17 cellular contexts compared by ENCODE assay signal in the genomic region with DNA sequence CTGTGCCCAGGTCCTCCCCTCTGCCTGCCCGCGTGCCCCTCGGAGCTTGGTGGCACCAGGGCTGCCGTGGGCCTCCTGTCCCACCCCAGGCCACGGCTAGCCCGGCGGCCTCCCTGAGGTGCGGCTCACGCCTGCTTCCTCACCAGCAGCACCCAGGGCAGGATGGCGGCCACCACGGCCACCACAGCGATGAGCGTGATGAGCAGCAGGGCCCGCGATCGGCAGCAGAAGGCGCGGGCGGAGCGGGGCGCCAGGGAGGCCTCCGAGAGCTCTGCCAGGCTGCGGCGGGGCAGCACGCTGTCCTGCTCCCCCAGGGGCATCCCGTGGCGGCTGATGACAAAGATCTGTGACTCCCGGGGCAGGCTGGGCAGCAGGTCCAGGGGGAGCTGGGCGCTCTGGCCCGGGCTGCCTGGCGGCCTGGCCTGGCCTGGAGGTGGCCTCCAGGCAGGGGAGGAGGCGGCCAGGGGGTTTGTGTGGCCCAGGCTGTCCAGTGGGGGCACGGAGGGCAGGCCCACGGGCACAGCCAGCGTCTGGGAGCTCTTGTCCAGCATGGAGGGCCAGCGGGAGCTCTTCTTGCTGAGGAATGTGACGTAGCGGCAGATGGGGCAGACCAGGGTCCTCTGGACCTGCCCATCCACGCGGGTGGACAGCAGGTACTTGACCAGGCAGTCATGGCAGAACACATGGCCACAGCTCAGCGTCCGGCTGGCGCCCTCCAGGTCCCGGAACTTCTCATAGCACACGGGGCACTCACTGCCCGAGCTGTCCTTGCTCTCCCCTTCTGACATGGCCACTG. TPM values are rescaled to one million over a fixed set of nuclear protein-coding genes. Genes with fewer than 3 reads are reported as not detected.
A peak's percentile ranks its signal among the peaks of the same experiment; 100 is the strongest.
DNase-seq lines count a peak whose midpoint lies in the region; ATAC-seq and TF ChIP-seq lines count a peak whose summit lies in the region.
"Had no signal": no experiment of that assay in that cellular context is flagged by ENCODE, and none has a peak within 500 bp of the region (broad histone marks: within the 10 kb centered on the region; RNA-seq: fewer than 3 reads in every experiment).

No MANE protein-coding gene starts in this region.

- no peaks in the 10 kb centered on the region for H3K36me3 Mint-ChIP-seq in CD8-positive, alpha-beta memory T cell
- H3K36me3 Mint-ChIP-seq in activated CD8-positive, alpha-beta T cell treated with anti-CD3 and anti-CD28 coated beads, Interleukin-2, amount 10 ng/mL, durations not matched to agents 7 days and 5 days (ENCODE audit: low read depth) = no peaks in the 10 kb centered on the region
- peaks cover 0 to 3% (median 0%) of the 10 kb centered on the region in 5 donors for H3K36me3 Mint-ChIP-seq in naive thymus-derived CD4-positive, alpha-beta T cell
- H3K36me3 Mint-ChIP-seq: naive B cell had no signal

- 82% methylated on average over 40 of the region's 46 CpGs for WGBS in prostate gland

- no peak for TF ChIP-seq POLR2A in prostate gland (IDR thresholded peaks at IDR 0.05)

- H3K9me3 ChIP-seq in CD8-positive, alpha-beta memory T cell (ENCODE audit: low read length) = no peaks in the 10 kb centered on the region
- H3K9me3 ChIP-seq in naive thymus-derived CD4-positive, alpha-beta T cell (ENCODE audit: control insufficient read depth in 2 of 3, low read length in 3 of 3) = no peaks in the 10 kb centered on the region
- H3K9me3 ChIP-seq in left lung (no peaks in the 10 kb centered on the region), prostate gland (no peaks in the 10 kb centered on the region)
- H3K9me3 ChIP-seq: Peyer's patch had no signal

- POLR2A ChIA-PET in CD8-positive, alpha-beta memory T cell (lab: Charles Lee) = interaction anchor here (0.9 kb wide), 1 partner anchor 9 kb away, joined by 3 read pairs; no protein-coding TSS in a partner anchor
- POLR2A ChIA-PET in activated CD8-positive, alpha-beta T cell treated with anti-CD3 and anti-CD28 coated beads, Interleukin-2, amount 10 ng/mL, durations not matched to agents 7 days and 5 days (lab: Charles Lee) = interaction anchor here (1.1 to 2.0 kb wide), 4 partner anchors 9 to 220 kb away, joined by 3 to 7 read pairs (median 4); partner anchors contain the start of genes KRABD2 and NDEL1
- POLR2A ChIA-PET in naive thymus-derived CD4-positive, alpha-beta T cell (lab: Charles Lee) = interaction anchor here (1.1 to 1.4 kb wide), 2 partner anchors 9 to 42 kb away, joined by 4 to 5 read pairs; partner anchors contain the start of gene NDEL1

- no peaks in the 10 kb centered on the region for H3K36me3 ChIP-seq in CD8-positive, alpha-beta memory T cell (ENCODE audit: insufficient read depth, low read length)
- no peaks in the 10 kb centered on the region for H3K36me3 ChIP-seq in naive thymus-derived CD4-positive, alpha-beta T cell (ENCODE audit: control insufficient read depth in 2 of 3, insufficient read depth in 3 of 3, low read length in 3 of 3)
- no peaks in the 10 kb centered on the region for H3K36me3 ChIP-seq in left lung
- no peaks in the 10 kb centered on the region for H3K36me3 ChIP-seq in prostate gland
- H3K36me3 ChIP-seq: Peyer's patch had no signal

- intact Hi-C loops in naive thymus-derived CD4-positive, alpha-beta T cell (cut with micrococcal nuclease) = loop anchor here in 1 of 2 donors (1.0 kb wide), 1 partner anchor 10 kb away; the partner anchor contains the start of gene RPL26
- intact Hi-C loops in left lung (cut with DNase I) = no loop called here
- intact Hi-C loops in prostate gland (cut with DNase I) = no loop called here

- peak; percentile 57 for DNase-seq in DMS53 (lab: John Stamatoyannopoulos, UW)
- DNase-seq in DMS53 treated with DMSO at 0.1 percent for 48 hours (lab: John Stamatoyannopoulos, UW; ENCODE audit: unreplicated experiment) = no peak
- no peak for DNase-seq in CD8-positive, alpha-beta memory T cell
- DNase-seq in activated CD8-positive, alpha-beta T cell treated with anti-CD3 and anti-CD28 coated beads, Interleukin-2, amount 10 ng/mL, durations not matched to agents 7 days and 5 days = no peak
- DNase-seq in naive thymus-derived CD4-positive, alpha-beta T cell = no peak
- no peak for DNase-seq in left lung
- DNase-seq in prostate gland (ENCODE audit: low spot score) = no peak
- DNase-seq: amniotic stem cell, NCI-H2107 had no signal

- H3K4me1 ChIP-seq in CD8-positive, alpha-beta memory T cell (ENCODE audit: insufficient read depth, low read length) = peaks cover 19% of the 10 kb centered on the region
- peaks cover 14 to 19% of the 10 kb centered on the region in 2 donors for H3K4me1 ChIP-seq in naive thymus-derived CD4-positive, alpha-beta T cell (ENCODE audit: control insufficient read depth in 2 of 2, insufficient read depth in 2 of 2, low read length in 2 of 2)
- H3K4me1 ChIP-seq in left lung (peaks cover 0 to 11% of the 10 kb centered on the region in 2 donors), prostate gland (replicated peaks) (no peaks in the 10 kb centered on the region)
- H3K4me1 ChIP-seq: Peyer's patch had no signal

- no peak for ATAC-seq in activated CD8-positive, alpha-beta T cell treated with anti-CD3 and anti-CD28 coated beads, Interleukin-2, amount 10 ng/mL, durations not matched to agents 7 days and 5 days
- ATAC-seq in naive thymus-derived CD4-positive, alpha-beta T cell = no peak
- ATAC-seq in left lung (no peak), GM21786 (IDR thresholded peaks at IDR 0.05; ENCODE audit: unreplicated experiment) (no peak)

- peaks cover 2 to 8% of the 10 kb centered on the region in 2 donors for H3K27me3 Mint-ChIP-seq in CD8-positive, alpha-beta memory T cell
- peaks cover 19% of the 10 kb centered on the region for H3K27me3 Mint-ChIP-seq in activated CD8-positive, alpha-beta T cell treated with anti-CD3 and anti-CD28 coated beads, Interleukin-2, amount 10 ng/mL, durations not matched to agents 7 days and 5 days (ENCODE audit: low read depth)
- peaks cover 0 to 23% (median 5%) of the 10 kb centered on the region in 5 donors for H3K27me3 Mint-ChIP-seq in naive thymus-derived CD4-positive, alpha-beta T cell

- CTCF ChIA-PET in CD8-positive, alpha-beta memory T cell (lab: Charles Lee) = interaction anchor here (1.1 to 4.8 kb wide), 3 partner anchors 9 to 44 kb away, joined by 3 to 21 read pairs (median 16); no protein-coding TSS in a partner anchor
- CTCF ChIA-PET in activated CD8-positive, alpha-beta T cell treated with anti-CD3 and anti-CD28 coated beads, Interleukin-2, amount 10 ng/mL, durations not matched to agents 7 days and 5 days (lab: Charles Lee) = interaction anchor here (3.3 kb wide), 2 partner anchors 9 to 16 kb away, joined by 12 to 21 read pairs; partner anchors contain the start of gene KRABD2
- CTCF ChIA-PET in naive thymus-derived CD4-positive, alpha-beta T cell (lab: Charles Lee) = interaction anchor here (0.9 to 1.0 kb wide), 2 partner anchors 9 to 16 kb away, joined by 3 to 6 read pairs; partner anchors contain the start of gene KRABD2

- TF ChIP-seq CTCF in left lung (IDR thresholded peaks at IDR 0.05) = no peak
- no peak for TF ChIP-seq CTCF in prostate gland (IDR thresholded peaks at IDR 0.05)

- H3K27ac ChIP-seq in CD8-positive, alpha-beta memory T cell (ENCODE audit: low read depth, low read length) = peak overlapping the region; percentile 13
- peak overlapping the region; percentile 31 for H3K27ac ChIP-seq in naive thymus-derived CD4-positive, alpha-beta T cell (ENCODE audit: low read depth, low read length)
- no peak overlapping the region for H3K27ac ChIP-seq in left lung
- H3K27ac ChIP-seq in prostate gland = no peak overlapping the region
- H3K27ac ChIP-seq: 22Rv1, Peyer's patch had no signal

- H3K4me1 Mint-ChIP-seq in CD8-positive, alpha-beta memory T cell = peaks cover 22 to 35% (median 27%) of the 10 kb centered on the region in 3 donors
- H3K4me1 Mint-ChIP-seq in activated CD8-positive, alpha-beta T cell treated with anti-CD3 and anti-CD28 coated beads, Interleukin-2, amount 10 ng/mL, durations not matched to agents 7 days and 5 days (ENCODE audit: low read depth) = peaks cover 25% of the 10 kb centered on the region
- peaks cover 7 to 19% (median 12%) of the 10 kb centered on the region in 7 donors for H3K4me1 Mint-ChIP-seq in naive thymus-derived CD4-positive, alpha-beta T cell

- H3K4me3 Mint-ChIP-seq in CD8-positive, alpha-beta memory T cell = peak overlapping the region in 2 of 7 donors; percentile 64 to 83
- H3K4me3 Mint-ChIP-seq in activated CD8-positive, alpha-beta T cell treated with anti-CD3 and anti-CD28 coated beads, Interleukin-2, amount 10 ng/mL, durations not matched to agents 7 days and 5 days = no peak overlapping the region
- no peak overlapping the region for H3K4me3 Mint-ChIP-seq in naive thymus-derived CD4-positive, alpha-beta T cell

- H3K27ac Mint-ChIP-seq in CD8-positive, alpha-beta memory T cell = peak overlapping the region in 7 of 8 donors; percentile 71 to 100 (median 94)
- peak overlapping the region; percentile 96 for H3K27ac Mint-ChIP-seq in activated CD8-positive, alpha-beta T cell treated with anti-CD3 and anti-CD28 coated beads, Interleukin-2, amount 10 ng/mL, durations not matched to agents 7 days and 5 days
- H3K27ac Mint-ChIP-seq in naive thymus-derived CD4-positive, alpha-beta T cell = peak overlapping the region in 6 of 9 donors; percentile 78 to 95 (median 90)

- H3K27me3 ChIP-seq in CD8-positive, alpha-beta memory T cell (ENCODE audit: insufficient read depth, low read length, poor library complexity, severe bottlenecking) = peaks cover 3% of the 10 kb centered on the region
- H3K27me3 ChIP-seq in naive thymus-derived CD4-positive, alpha-beta T cell (ENCODE audit: control insufficient read depth in 2 of 2, insufficient read depth in 2 of 2, low read length in 2 of 2) = no peaks in the 10 kb centered on the region
- H3K27me3 ChIP-seq in left lung = peaks cover 0 to 58% of the 10 kb centered on the region in 2 donors
- peaks cover 5% of the 10 kb centered on the region for H3K27me3 ChIP-seq in prostate gland (replicated peaks; ENCODE audit: insufficient read depth)
- H3K27me3 ChIP-seq: Peyer's patch had no signal

- no peaks in the 10 kb centered on the region for H3K9me3 Mint-ChIP-seq in CD8-positive, alpha-beta memory T cell
- H3K9me3 Mint-ChIP-seq in activated CD8-positive, alpha-beta T cell treated with anti-CD3 and anti-CD28 coated beads, Interleukin-2, amount 10 ng/mL, durations not matched to agents 7 days and 5 days (ENCODE audit: insufficient read depth) = no peaks in the 10 kb centered on the region
- no peaks in the 10 kb centered on the region for H3K9me3 Mint-ChIP-seq in naive thymus-derived CD4-positive, alpha-beta T cell

- H3K4me3 ChIP-seq in CD8-positive, alpha-beta memory T cell (ENCODE audit: low read length) = no peak overlapping the region
- no peak overlapping the region for H3K4me3 ChIP-seq in naive thymus-derived CD4-positive, alpha-beta T cell (ENCODE audit: low read length)
- H3K4me3 ChIP-seq in left lung = no peak overlapping the region
- no peak overlapping the region for H3K4me3 ChIP-seq in prostate gland
- H3K4me3 ChIP-seq: Peyer's patch had no signal

RNA-seq across cellular contexts. Expression of gene RNF222, which starts 4.8 kb away (rescaled TPM):
- total RNA-seq in CD8-positive, alpha-beta memory T cell = not detected
- 0.18 TPM for polyA plus RNA-seq in CD8-positive, alpha-beta memory T cell
- total RNA-seq in activated CD8-positive, alpha-beta T cell treated with anti-CD3 and anti-CD28 coated beads, Interleukin-2, amount 10 ng/mL, durations not matched to agents 7 days and 5 days = under 1 TPM; 0.24 to 0.29 TPM
- total RNA-seq in naive thymus-derived CD4-positive, alpha-beta T cell = 1 to 10 TPM in 1 of 5 experiments, under 1 TPM in 3, not detected in 1; 0.13 to 1.7 (median 0.52) TPM
- polyA plus RNA-seq in naive thymus-derived CD4-positive, alpha-beta T cell = under 1 TPM; 0.16 to 0.35 TPM
- total RNA-seq in left lung (not detected), prostate gland (not detected)
- total RNA-seq: frontal cortex, Peyer's patch, pulmonary artery endothelial cell, temporal lobe had no signal

RNA-seq across cellular contexts. Expression of gene RPL26, which starts 9.9 kb away (rescaled TPM):
- total RNA-seq in CD8-positive, alpha-beta memory T cell = 1,000 to 10,000 TPM; 2,453 to 2,522 TPM
- polyA plus RNA-seq in CD8-positive, alpha-beta memory T cell = 1,507 TPM
- total RNA-seq in activated CD8-positive, alpha-beta T cell treated with anti-CD3 and anti-CD28 coated beads, Interleukin-2, amount 10 ng/mL, durations not matched to agents 7 days and 5 days = 1,000 to 10,000 TPM; 1,633 to 1,747 TPM
- 1,000 to 10,000 TPM; 2,029 to 3,298 (median 3,039) TPM for total RNA-seq in naive thymus-derived CD4-positive, alpha-beta T cell
- polyA plus RNA-seq in naive thymus-derived CD4-positive, alpha-beta T cell = 1,000 to 10,000 TPM; 1,965 to 2,128 TPM
- total RNA-seq in left lung (1,000 to 10,000 TPM; 1,094 to 1,210 TPM), prostate gland (1,000 to 10,000 TPM; 1,762 to 3,819 TPM)

RNA-seq across cellular contexts. Expression of gene NDEL1, which starts 42.8 kb away (rescaled TPM):
- 10 to 100 TPM; 50.6 to 57.1 TPM for total RNA-seq in CD8-positive, alpha-beta memory T cell
- 66.6 TPM for polyA plus RNA-seq in CD8-positive, alpha-beta memory T cell
- total RNA-seq in activated CD8-positive, alpha-beta T cell treated with anti-CD3 and anti-CD28 coated beads, Interleukin-2, amount 10 ng/mL, durations not matched to agents 7 days and 5 days = 10 to 100 TPM; 48.1 to 52.5 TPM
- 100 to 1,000 TPM in 4 of 5 experiments, 10 to 100 TPM in 1; 72.6 to 274 (median 116) TPM for total RNA-seq in naive thymus-derived CD4-positive, alpha-beta T cell
- polyA plus RNA-seq in naive thymus-derived CD4-positive, alpha-beta T cell = 10 to 100 TPM; 53.7 to 73.2 TPM
- total RNA-seq in left lung (10 to 100 TPM; 57.7 to 66.0 TPM), prostate gland (10 to 100 TPM; 32.5 to 62.2 TPM)

RNA-seq across cellular contexts. Expression of gene ODF4, which starts 53.2 kb away (rescaled TPM):
- total RNA-seq in CD8-positive, alpha-beta memory T cell = not detected
- not detected for polyA plus RNA-seq in CD8-positive, alpha-beta memory T cell
- total RNA-seq in activated CD8-positive, alpha-beta T cell treated with anti-CD3 and anti-CD28 coated beads, Interleukin-2, amount 10 ng/mL, durations not matched to agents 7 days and 5 days = not detected
- not detected for total RNA-seq in naive thymus-derived CD4-positive, alpha-beta T cell
- polyA plus RNA-seq in naive thymus-derived CD4-positive, alpha-beta T cell = not detected
- total RNA-seq in left lung (not detected), prostate gland (not detected)
- total RNA-seq: frontal cortex, lower leg skin, Peyer's patch, pulmonary artery endothelial cell, temporal lobe had no signal

Comparison
In these comparisons a context has a peak if more than half of its experiments do, and no peak if none do; other contexts are left out.
1. H3K27ac ChIP-seq: peak in CD8-positive, alpha-beta memory T cell (single experiment) and naive thymus-derived CD4-positive, alpha-beta T cell (single experiment); none in left lung (0 of 2) and prostate gland (0 of 2).
2. Peak in every context shown above with its lines, with median percentiles within 50 percentile points of each other: H3K27ac Mint-ChIP-seq.